8 cellular contexts compared by ENCODE assay signal in the genomic region with DNA sequence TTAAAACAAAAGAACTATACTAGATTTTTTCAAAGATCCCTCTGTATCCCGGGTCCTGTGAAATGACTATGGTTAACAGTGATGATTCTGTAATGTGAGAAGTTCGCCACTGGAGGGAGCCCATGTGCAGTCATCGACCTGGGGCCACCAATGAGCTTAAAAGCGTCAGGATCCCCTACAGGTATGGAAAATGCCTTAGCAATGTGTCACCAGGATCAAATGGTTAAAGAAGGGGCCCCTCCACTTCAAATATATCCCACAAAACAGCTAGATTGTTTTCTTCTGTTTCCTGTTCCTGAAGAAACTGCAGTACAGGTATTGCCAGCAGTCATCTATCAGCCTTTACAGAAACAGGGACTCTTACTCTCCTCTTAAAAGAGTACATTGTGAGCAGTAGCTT. TPM values are rescaled to one million over a fixed set of nuclear protein-coding genes. Genes with fewer than 3 reads are reported as not detected.
DNase-seq lines count a peak whose midpoint lies in the region; ATAC-seq and TF ChIP-seq lines count a peak whose summit lies in the region.

No MANE protein-coding gene starts in this region.

- BruUV-seq in PC-3 (replicated peaks; lab: Mats Ljungman, UMichigan) = no TSS peak

- no peaks in the 10 kb centered on the region for H3K9me3 Mint-ChIP-seq in activated T-cell treated with anti-CD3 and anti-CD28 coated beads, Interleukin-2, amount 50 U/mL, for 72 hours

- POLR2A ChIA-PET in GM10248 (lab: Yijun Ruan, JAX) = no interaction called here
- POLR2A ChIA-PET in PC-3 (lab: Charles Lee; ENCODE audit: unreplicated experiment) = interaction anchor here (0.6 kb wide), 1 partner anchor 26 kb away, joined by 4 read pairs; no protein-coding TSS in a partner anchor

- H3K4me3 Mint-ChIP-seq in activated T-cell treated with anti-CD3 and anti-CD28 coated beads, Interleukin-2, amount 50 U/mL, for 72 hours = no peak overlapping the region

- no peaks in the 10 kb centered on the region for H3K36me3 Mint-ChIP-seq in activated T-cell treated with anti-CD3 and anti-CD28 coated beads, Interleukin-2, amount 50 U/mL, for 72 hours (ENCODE audit: insufficient read depth in 2 of 2)

- DNase-seq in GM10248 (ENCODE audit: extremely low spot score) = peak; percentile 51
- peak in 43 of 76 experiments; percentile 2 to 68 (median 30) for DNase-seq in HUDEP-2 (lab: John Stamatoyannopoulos, UW; ENCODE audit: unreplicated experiment in 76 of 76)
- peak; percentile 91 for DNase-seq in PC-3
- peak; percentile 67 to 75 for DNase-seq in activated T-cell treated with anti-CD3 and anti-CD28 coated beads, Interleukin-2, amount 50 U/mL, for 72 hours
- peak; percentile 51 for DNase-seq in fibroblast of the aortic adventitia (ENCODE audit: low read depth)
- DNase-seq in nucleus accumbens (lab: John Stamatoyannopoulos, UW) = peak in 48 of 56 donors; percentile 2 to 86 (median 37)
- peak in 1 of 2 donors; percentile 57 for DNase-seq in tibial nerve (ENCODE audit: low spot score in 2 of 2)
- DNase-seq in posterior vena cava (ENCODE audit: low spot score) = no peak

- no peaks in the 10 kb centered on the region for H3K79me2 ChIP-seq in PC-3 (ENCODE audit: low read length)

- H3K4me2 ChIP-seq in PC-3 (ENCODE audit: low read length) = peak overlapping the region; percentile 60

- peak overlapping the region; percentile 27; the same call in 1 of the 2 replicates for H2AFZ ChIP-seq in PC-3 (ENCODE audit: low read length)

- H3K4me3 ChIP-seq in PC-3 (ENCODE audit: low read length) (no peak overlapping the region), fibroblast of the aortic adventitia (ENCODE audit: low read depth, low read length) (no peak overlapping the region), tibial nerve (no peak overlapping the region)

- H3K9me2 ChIP-seq in PC-3 (replicated peaks; ENCODE audit: low read length) = no peaks in the 10 kb centered on the region

- TF ChIP-seq POLR2A in tibial nerve (IDR thresholded peaks at IDR 0.05) = no peak

- peak; percentile 79 for TF ChIP-seq CTCF in GM10248 (IDR thresholded peaks at IDR 0.05; ENCODE audit: control extremely low read depth, extremely low read depth, low read depth, missing control alignments)
- peak; percentile 88 for TF ChIP-seq CTCF in PC-3 (conservative IDR thresholded peaks at IDR 0.05; ENCODE audit: low read depth, low read length)
- TF ChIP-seq CTCF in fibroblast of the aortic adventitia (IDR thresholded peaks at IDR 0.05; ENCODE audit: insufficient read depth, low read length) = peak; percentile 80
- TF ChIP-seq CTCF in tibial nerve (IDR thresholded peaks at IDR 0.05) = peak; percentile 61 to 80 (median 73)

- H3K27ac ChIP-seq in PC-3 (ENCODE audit: low read length) (no peak overlapping the region), tibial nerve (no peak overlapping the region)

- H3K27ac Mint-ChIP-seq in activated T-cell treated with anti-CD3 and anti-CD28 coated beads, Interleukin-2, amount 50 U/mL, for 72 hours = no peak overlapping the region

- no peak overlapping the region for H3K9ac ChIP-seq in PC-3 (ENCODE audit: low read length)

- H3F3A ChIP-seq in PC-3 (ENCODE audit: low read length, unreplicated experiment) = no peaks in the 10 kb centered on the region

- intact Hi-C loops in PC-3 (cut with micrococcal nuclease) = loop anchor here (1.0 to 2.0 kb wide), 3 partner anchors 14 to 236 kb away; no protein-coding TSS in a partner anchor
- intact Hi-C loops in posterior vena cava (cut with DNase I) = no loop called here

- H3K4me1 ChIP-seq in PC-3 (ENCODE audit: insufficient read depth, low read length) (peaks cover 20% of the 10 kb centered on the region), tibial nerve (peaks cover 0 to 5% (median 0%) of the 10 kb centered on the region in 4 donors)

- H3K27me3 ChIP-seq in PC-3 (ENCODE audit: low read length) = no peaks in the 10 kb centered on the region
- no peaks in the 10 kb centered on the region for H3K27me3 ChIP-seq in tibial nerve

- 2 to 3% methylated on average over 4 of the region's 4 CpGs for WGBS in tibial nerve, 2 donors

- CTCF ChIA-PET in GM10248 (lab: Yijun Ruan, JAX) (interaction anchor here (0.6 to 3.2 kb wide), 43 partner anchors 8 to 1349 kb away, joined by 3 to 42 read pairs (median 4); partner anchors contain the start of gene CHRNA1), PC-3 (lab: Charles Lee) (interaction anchor here (0.6 to 1.8 kb wide), 14 partner anchors 14 to 287 kb away, joined by 3 to 28 read pairs (median 4); partner anchors contain the start of gene CHRNA1)

- H3K27me3 Mint-ChIP-seq in activated T-cell treated with anti-CD3 and anti-CD28 coated beads, Interleukin-2, amount 50 U/mL, for 72 hours (ENCODE audit: low read depth) = peaks cover 15% of the 10 kb centered on the region

- no peak for TF ChIP-seq EP300 in tibial nerve (IDR thresholded peaks at IDR 0.05)

- H4K20me1 ChIP-seq in PC-3 (ENCODE audit: low read length) = no peaks in the 10 kb centered on the region

- H3K36me3 ChIP-seq in PC-3 (ENCODE audit: low read depth, low read length) (no peaks in the 10 kb centered on the region), tibial nerve (no peaks in the 10 kb centered on the region)

- peak; percentile 80 for ATAC-seq in PC-3
- ATAC-seq in activated T-cell treated with anti-CD3 and anti-CD28 coated beads, Interleukin-2, amount 50 U/mL, for 72 hours (replicated peaks in 1 of 2) = peak; percentile 16 to 23

- H3K4me1 Mint-ChIP-seq in activated T-cell treated with anti-CD3 and anti-CD28 coated beads, Interleukin-2, amount 50 U/mL, for 72 hours (ENCODE audit: low read depth) = peaks cover 49% of the 10 kb centered on the region

- H3K9me3 ChIP-seq in PC-3 (ENCODE audit: low read length) (no peaks in the 10 kb centered on the region), tibial nerve (no peaks in the 10 kb centered on the region)

RNA-seq across cellular contexts. Expression of gene CHRNA1, which starts 15.3 kb away (rescaled TPM):
- total RNA-seq in PC-3 (2014; rRNA removed) (0.23 and 1.8 TPM in 2 replicates), fibroblast of the aortic adventitia (ENCODE audit: low replicate concordance) (not detected in 2 replicates), tibial nerve (not detected), posterior vena cava (not detected)
- not detected for total RNA-seq in activated T-cell treated with anti-CD3 and anti-CD28 coated beads, Interleukin-2, amount 50 U/mL, for 72 hours
